In the genomic region with DNA sequence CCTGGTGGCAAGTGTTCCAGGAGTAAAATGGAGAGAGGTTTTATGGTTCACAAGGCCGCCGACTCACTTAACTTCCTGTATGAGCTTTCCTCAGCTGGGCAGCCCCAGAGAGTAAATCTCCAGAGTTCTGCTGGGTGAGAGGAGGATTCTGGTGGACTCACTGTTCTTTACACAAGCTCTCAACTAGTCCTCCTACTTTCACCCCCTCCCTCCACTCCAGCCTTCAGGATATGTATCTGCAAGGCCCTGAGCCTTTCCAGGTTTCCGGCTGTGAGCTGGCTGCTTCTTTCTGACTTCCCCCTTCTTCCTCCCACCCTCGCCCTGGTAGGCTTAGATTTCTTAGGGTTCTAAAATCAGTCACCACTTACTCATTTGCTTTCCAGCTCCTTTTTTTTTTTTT, we compare ENCODE assay signal across 12 cellular contexts. TPM values are rescaled to one million over a fixed set of nuclear protein-coding genes. Genes with fewer than 3 reads are reported as not detected.
A peak's percentile ranks its signal among the peaks of the same experiment; 100 is the strongest.
DNase-seq lines count a peak whose midpoint lies in the region; ATAC-seq and TF ChIP-seq lines count a peak whose summit lies in the region.
"Had no signal": no experiment of that assay in that cellular context is flagged by ENCODE, and none has a peak within 500 bp of the region (broad histone marks: within the 10 kb centered on the region; RNA-seq: fewer than 3 reads in every experiment).

No MANE protein-coding gene starts in this region.

- peak overlapping the region; percentile 83 for H3K4me2 ChIP-seq in MM.1S (ENCODE audit: low read depth, low read length)
- H3K4me2 ChIP-seq: BLaER1 had no signal

- WGBS in endodermal cell (ENCODE audit: insufficient coverage in 1 of 2, insufficient read length in 1 of 2), 2 experiments = 86 to 87% methylated on average over 1 to 4 of the region's 4 CpGs

- no peaks in the 10 kb centered on the region for H3K9me2 ChIP-seq in MM.1S (replicated peaks; ENCODE audit: insufficient read depth, low read length)

- H3K4me3 Mint-ChIP-seq in stimulated activated naive CD8-positive, alpha-beta T cell treated with anti-CD3 and anti-CD28 coated beads, Interleukin-15, amount 100 ng/mL, for 72 hours = no peak overlapping the region
- no peak overlapping the region for H3K4me3 Mint-ChIP-seq in endodermal cell

- H3K4me3 ChIP-seq in MM.1S (ENCODE audit: low read length) = peak overlapping the region; percentile 47
- H3K4me3 ChIP-seq in endodermal cell (ENCODE audit: low read length) = no peak overlapping the region
- H3K4me3 ChIP-seq: BLaER1, breast epithelium had no signal

- H3K4me1 ChIP-seq in MM.1S (ENCODE audit: low read length) (peaks cover 42% of the 10 kb centered on the region), endodermal cell (ENCODE audit: control insufficient read depth, insufficient read depth, low read length) (no peaks in the 10 kb centered on the region)
- H3K4me1 ChIP-seq: breast epithelium had no signal

- H3K27ac ChIP-seq in MM.1S (ENCODE audit: low read length) = peak overlapping the region; percentile 81
- H3K27ac ChIP-seq in endodermal cell (ENCODE audit: low read depth, low read length) = no peak overlapping the region
- H3K27ac ChIP-seq: BLaER1, breast epithelium had no signal

- H3K9me3 Mint-ChIP-seq in stimulated activated naive CD8-positive, alpha-beta T cell treated with anti-CD3 and anti-CD28 coated beads, Interleukin-15, amount 100 ng/mL, for 72 hours = no peaks in the 10 kb centered on the region
- no peaks in the 10 kb centered on the region for H3K9me3 Mint-ChIP-seq in endodermal cell

- H3K36me3 ChIP-seq in MM.1S (replicated peaks; ENCODE audit: insufficient read depth, low read length) (no peaks in the 10 kb centered on the region), endodermal cell (ENCODE audit: control insufficient read depth, insufficient read depth, low read length) (no peaks in the 10 kb centered on the region)
- H3K36me3 ChIP-seq: BLaER1, breast epithelium had no signal

- no peaks in the 10 kb centered on the region for H3K79me2 ChIP-seq in MM.1S (ENCODE audit: low read length)

- H3K27ac Mint-ChIP-seq in stimulated activated naive CD8-positive, alpha-beta T cell treated with anti-CD3 and anti-CD28 coated beads, Interleukin-15, amount 100 ng/mL, for 72 hours = no peak overlapping the region
- no peak overlapping the region for H3K27ac Mint-ChIP-seq in endodermal cell

- peaks cover 8% of the 10 kb centered on the region for H3K4me1 Mint-ChIP-seq in stimulated activated naive CD8-positive, alpha-beta T cell treated with anti-CD3 and anti-CD28 coated beads, Interleukin-15, amount 100 ng/mL, for 72 hours
- H3K4me1 Mint-ChIP-seq in endodermal cell = peaks cover 7% of the 10 kb centered on the region

- H3K27me3 Mint-ChIP-seq in stimulated activated naive CD8-positive, alpha-beta T cell treated with anti-CD3 and anti-CD28 coated beads, Interleukin-15, amount 100 ng/mL, for 72 hours = peaks cover 8% of the 10 kb centered on the region
- H3K27me3 Mint-ChIP-seq in endodermal cell (ENCODE audit: insufficient read depth) = peaks cover 14% of the 10 kb centered on the region

- H3K27me3 ChIP-seq in MM.1S (replicated peaks; ENCODE audit: insufficient read depth, low read length) (no peaks in the 10 kb centered on the region), endodermal cell (ENCODE audit: control insufficient read depth, insufficient read depth, low read length, poor library complexity, severe bottlenecking) (peaks cover 39% of the 10 kb centered on the region)
- H3K27me3 ChIP-seq: BLaER1, breast epithelium had no signal

- TF ChIP-seq CTCF in MM.1S (IDR thresholded peaks at IDR 0.05; ENCODE audit: low read length) = no peak
- TF ChIP-seq CTCF in endodermal cell (conservative IDR thresholded peaks at IDR 0.05) = no peak

- H3K9ac ChIP-seq in MM.1S (ENCODE audit: low read length) = peak overlapping the region; percentile 32; the same call in 1 of the 2 replicates
- H3K9ac ChIP-seq in endodermal cell (ENCODE audit: extremely low read depth, low read length, poor library complexity, severe bottlenecking) = no peak overlapping the region
- H3K9ac ChIP-seq: BLaER1 had no signal

- peak; percentile 19 for ATAC-seq in stimulated activated naive CD8-positive, alpha-beta T cell treated with anti-CD3 and anti-CD28 coated beads, Interleukin-15, Interleukin-2, amounts not matched to agents 100 U/mL and 50 U/mL, for 24 hours
- ATAC-seq in stimulated activated naive CD8-positive, alpha-beta T cell treated with anti-CD3 and anti-CD28 coated beads, Interleukin-15, amount 100 ng/mL, for 72 hours = no peak
- ATAC-seq in HG03108 (IDR thresholded peaks at IDR 0.05; ENCODE audit: unreplicated experiment) = no peak

- DNase-seq in stimulated activated naive CD8-positive, alpha-beta T cell treated with anti-CD3 and anti-CD28 coated beads, Interleukin-15, Interleukin-2, amounts not matched to agents 100 U/mL and 50 U/mL, for 24 hours = peak; percentile 8
- no peak for DNase-seq in stimulated activated naive CD8-positive, alpha-beta T cell treated with anti-CD3 and anti-CD28 coated beads, Interleukin-15, amount 100 ng/mL, for 72 hours
- peak; percentile 29 for DNase-seq in MM.1S
- peak; percentile 62 for DNase-seq in endodermal cell
- no peak for DNase-seq in NCI-H1417 (lab: John Stamatoyannopoulos, UW)
- DNase-seq in NCI-H526 (lab: John Stamatoyannopoulos, UW) = no peak
- no peak for DNase-seq in ureter (ENCODE audit: low spot score)
- DNase-seq: activated CD4-positive, CD25-positive, alpha-beta regulatory T cell; kidney had no signal

- no peaks in the 10 kb centered on the region for H4K20me1 ChIP-seq in MM.1S (ENCODE audit: insufficient read depth, low read length)
- H4K20me1 ChIP-seq: BLaER1 had no signal

- H2AFZ ChIP-seq in MM.1S (ENCODE audit: low read length) = peak overlapping the region; percentile 50

- no peaks in the 10 kb centered on the region for H3K9me3 ChIP-seq in MM.1S (replicated peaks; ENCODE audit: insufficient read depth, low read length)
- H3K9me3 ChIP-seq in endodermal cell (ENCODE audit: control insufficient read depth, low read length) = no peaks in the 10 kb centered on the region
- H3K9me3 ChIP-seq: BLaER1, breast epithelium had no signal

- H3K36me3 Mint-ChIP-seq in endodermal cell (ENCODE audit: low read depth) = no peaks in the 10 kb centered on the region

- peaks cover 33% of the 10 kb centered on the region for H3F3A ChIP-seq in MM.1S (ENCODE audit: insufficient read depth, low read length)

RNA-seq across cellular contexts. Expression of gene EML6, which starts 34.0 kb away (rescaled TPM):
- 1 to 10 TPM; 1.4 to 2.1 TPM for total RNA-seq in endodermal cell
- polyA plus RNA-seq in endodermal cell (2013, experiment 1 of 2) = 0.68 TPM
- polyA plus RNA-seq in endodermal cell (2013, experiment 2 of 2) = 0.70 TPM
- 5.4 TPM for total RNA-seq in ureter

Comparison
In these comparisons a context has a peak if more than half of its experiments do, and no peak if none do; other contexts are left out.
1. DNase-seq: peak in stimulated activated naive CD8-positive, alpha-beta T cell treated with anti-CD3 and anti-CD28 coated beads, Interleukin-15, Interleukin-2, amounts not matched to agents 100 U/mL and 50 U/mL, for 24 hours (single experiment), MM.1S (single experiment) and endodermal cell (single experiment); none in stimulated activated naive CD8-positive, alpha-beta T cell treated with anti-CD3 and anti-CD28 coated beads, Interleukin-15, amount 100 ng/mL, for 72 hours (0 of 2), NCI-H1417 (0 of 3), NCI-H526 (0 of 2) and ureter (single experiment).